ENCODE assay signal across 19 cellular contexts in the genomic region with DNA sequence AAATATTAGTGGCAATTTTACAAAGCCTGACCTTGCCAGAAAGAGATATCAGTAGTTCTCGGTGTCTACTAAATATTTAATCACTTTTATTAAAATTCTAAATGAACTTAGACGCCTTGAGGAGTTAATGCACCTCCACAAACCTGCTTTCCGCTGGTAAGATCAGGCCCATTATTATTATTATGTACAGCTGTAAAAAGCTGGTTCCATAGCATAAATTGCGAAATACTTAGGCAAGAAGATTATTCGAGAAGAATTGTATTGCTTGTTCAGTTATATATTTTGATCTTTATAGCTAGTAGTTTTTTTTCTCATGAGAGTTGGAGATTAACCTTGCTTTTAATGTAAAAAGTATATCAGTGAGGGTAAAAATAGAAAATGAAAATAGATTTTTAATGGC.
"Had no signal": no experiment of that assay in that cellular context is flagged by ENCODE, and none has a peak within 500 bp of the region (broad histone marks: within the 10 kb centered on the region; RNA-seq: fewer than 3 reads in every experiment).

No MANE protein-coding gene starts in this region.

- H3K4me1 ChIP-seq: psoas muscle had no signal

- H3K36me3 ChIP-seq: esophagus squamous epithelium, gastroesophageal sphincter, tibial nerve had no signal

- ATAC-seq: effector memory CD8-positive, alpha-beta T cell; gastroesophageal sphincter; mucosa of descending colon; naive thymus-derived CD8-positive, alpha-beta T cell; psoas muscle; sciatic nerve; stimulated activated naive B cell treated with anti-CD40 and anti-IgM and Interleukin-4, amounts not matched to agents 10 μg/mL and 1 μg/mL and 100 μg/mL, for 72 hours; stimulated activated naive CD8-positive, alpha-beta T cell treated with anti-CD3 and anti-CD28 coated beads, Interleukin-15, amount 100 ng/mL, for 72 hours had no signal

- H3K27me3 Mint-ChIP-seq: effector memory CD8-positive, alpha-beta T cell; naive thymus-derived CD8-positive, alpha-beta T cell; stimulated activated naive B cell treated with anti-CD40 and anti-IgM and Interleukin-4, amounts not matched to agents 10 μg/mL and 1 μg/mL and 100 μg/mL, for 72 hours; stimulated activated naive CD8-positive, alpha-beta T cell treated with anti-CD3 and anti-CD28 coated beads, Interleukin-15, amount 100 ng/mL, for 72 hours had no signal

- H3K27ac Mint-ChIP-seq: stimulated activated naive B cell treated with anti-CD40 and anti-IgM and Interleukin-4, amounts not matched to agents 10 μg/mL and 1 μg/mL and 100 μg/mL, for 72 hours; stimulated activated naive CD8-positive, alpha-beta T cell treated with anti-CD3 and anti-CD28 coated beads, Interleukin-15, amount 100 ng/mL, for 72 hours had no signal

- H3K9ac ChIP-seq: parathyroid adenoma had no signal

- H3K27me3 ChIP-seq: esophagus squamous epithelium, gastroesophageal sphincter, testis, tibial nerve had no signal

- H3K4me3 ChIP-seq: esophagus squamous epithelium, gastroesophageal sphincter, mucosa of descending colon, psoas muscle, testis, tibial nerve had no signal

- H3K36me3 Mint-ChIP-seq: naive thymus-derived CD8-positive, alpha-beta T cell; stimulated activated naive B cell treated with anti-CD40 and anti-IgM and Interleukin-4, amounts not matched to agents 10 μg/mL and 1 μg/mL and 100 μg/mL, for 72 hours had no signal

- H3K27ac ChIP-seq: esophagus squamous epithelium, gastroesophageal sphincter, parathyroid adenoma, psoas muscle, testis, tibial nerve had no signal

- H3K9me3 ChIP-seq: esophagus squamous epithelium, gastroesophageal sphincter, mucosa of descending colon, psoas muscle, testis, tibial nerve had no signal

- H2AFZ ChIP-seq: parathyroid adenoma had no signal

- H3K79me2 ChIP-seq: parathyroid adenoma had no signal

- H3K4me3 Mint-ChIP-seq: effector memory CD8-positive, alpha-beta T cell; naive thymus-derived CD8-positive, alpha-beta T cell; stimulated activated naive B cell treated with anti-CD40 and anti-IgM and Interleukin-4, amounts not matched to agents 10 μg/mL and 1 μg/mL and 100 μg/mL, for 72 hours; stimulated activated naive CD8-positive, alpha-beta T cell treated with anti-CD3 and anti-CD28 coated beads, Interleukin-15, amount 100 ng/mL, for 72 hours had no signal

- DNase-seq: effector memory CD8-positive, alpha-beta T cell; esophagus squamous epithelium; foreskin fibroblast; hippocampal formation; kidney glomerular epithelial cell; mammary epithelial cell; mucosa of descending colon; naive thymus-derived CD8-positive, alpha-beta T cell; psoas muscle; retina; stimulated activated CD4-positive, alpha-beta T cell treated with anti-CD3 and anti-CD28 coated beads, Interleukin-2, amount 100 ng/mL, for 24 hours; stimulated activated CD4-positive, alpha-beta T cell treated with anti-CD3 and anti-CD28 coated beads, Interleukin-4, amount 100 ng/mL, for 4 hours; stimulated activated naive B cell treated with anti-CD40 and anti-IgM and Interleukin-4, amounts not matched to agents 10 μg/mL and 1 μg/mL and 100 μg/mL, for 72 hours; stimulated activated naive CD8-positive, alpha-beta T cell treated with anti-CD3 and anti-CD28 coated beads, Interleukin-15, amount 100 ng/mL, for 72 hours; testis had no signal

- H3K9me3 Mint-ChIP-seq: effector memory CD8-positive, alpha-beta T cell; naive thymus-derived CD8-positive, alpha-beta T cell had no signal
